8 cellular contexts compared by ENCODE assay signal in the genomic region with DNA sequence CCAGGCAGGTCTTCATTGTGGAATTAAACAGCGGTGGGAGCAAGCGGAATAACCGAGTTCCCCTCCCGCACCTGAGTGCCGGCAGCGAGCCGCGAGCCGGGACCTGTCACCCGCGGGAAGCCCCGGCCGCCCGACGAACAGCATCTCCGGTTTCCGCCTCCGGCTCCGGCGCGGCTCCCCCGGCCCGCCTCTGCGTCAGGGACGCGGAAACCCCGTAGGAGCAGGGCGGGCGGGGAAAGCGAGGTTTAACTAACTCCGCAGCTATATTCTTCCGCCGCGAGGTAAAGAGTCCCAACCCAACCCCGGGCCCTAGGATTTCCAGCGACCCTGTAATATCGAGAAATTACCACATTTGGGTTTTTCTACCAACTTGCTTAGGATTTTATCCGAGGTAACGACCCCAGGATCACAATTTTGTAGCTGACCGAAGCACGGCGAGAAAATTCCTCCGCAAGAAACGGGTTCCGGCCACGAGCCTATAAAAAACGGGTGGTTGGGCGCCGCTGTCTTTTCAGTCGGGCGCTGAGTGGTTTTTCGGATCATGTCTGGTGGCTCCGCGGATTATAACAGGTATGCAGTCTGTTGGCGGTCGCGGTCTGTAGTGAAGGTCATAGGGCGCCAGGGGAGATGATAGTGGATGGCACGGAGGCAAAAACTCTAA. TPM values are rescaled to one million over a fixed set of nuclear protein-coding genes. Genes with fewer than 3 reads are reported as not detected.
DNase-seq lines count a peak whose midpoint lies in the region; ATAC-seq, FAIRE-seq and TF ChIP-seq lines count a peak whose summit lies in the region.

A gene (plus strand): TSS at position 508 of the 661 bp plus-strand sequence. CDS start 34 bp downstream, at position 542.

- peak within 1 kb of the TSS; percentile 96 for H3K27ac Mint-ChIP-seq in dendritic cell treated with granulocyte-macrophage colony-stimulating factor and Interleukin-4, amounts not matched to agents 40 ng/mL and 50 ng/mL, for 4 days

- peak within 1 kb of the TSS; percentile 98 for H2AFZ ChIP-seq in HepG2 (ENCODE audit: low read length)

- no TSS peak for BruUV-seq in HepG2 (replicated peaks; lab: Mats Ljungman, UMichigan)

- H3K9ac ChIP-seq in HepG2 (ENCODE audit: insufficient read depth, low read depth, low read length): peak within 1 kb of the TSS; percentile 100

- in situ Hi-C loops in HepG2 (cut with HindIII; ENCODE audit: extremely low pct_ligation_motif_present, low pct_unique_long_range_greater_than_20kb): no loop called here

- CTCF ChIA-PET in HepG2 (lab: Yijun Ruan, JAX; ENCODE audit: low intra/inter-chr PET ratio, low total read pairs): no interaction called here

- peaks cover 48% of the 10 kb centered on the region for H4K20me1 ChIP-seq in HepG2 (ENCODE audit: insufficient read depth, low read length)

- peaks cover 3% of the 10 kb centered on the region for H3K27me3 Mint-ChIP-seq in dendritic cell treated with granulocyte-macrophage colony-stimulating factor and Interleukin-4, amounts not matched to agents 40 ng/mL and 50 ng/mL, for 4 days

- no peak; a peak in 1 of 4 replicates for TF ChIP-seq EP300 in HepG2 (IDR thresholded peaks at IDR 0.05; ENCODE audit: low read depth in 2 of 2, low read length in 2 of 2)
- TF ChIP-seq EP300 in HepG2 (CRISPR knock-in tag; IDR thresholded peaks at IDR 0.05; ENCODE audit: borderline replicate concordance): no peak

- no peak for FAIRE-seq in HepG2 (lab: Jason Lieb, UNC)

- peak; percentile 88 to 99 for TF ChIP-seq POLR2A in HepG2 (IDR thresholded peaks at IDR 0.05; ENCODE audit: insufficient read depth in 1 of 2, low read depth in 2 of 2, low read length in 2 of 2)

- POLR2A ChIA-PET in HepG2 (lab: Yijun Ruan, JAX): interaction anchor here (0.7 to 3.6 kb wide), 33 partner anchors 13 to 258 kb away, joined by 3 to 26 read pairs (median 5); a partner anchor contains a TSS

- peak within 1 kb of the TSS; percentile 86 for H3K4me3 Mint-ChIP-seq in dendritic cell treated with granulocyte-macrophage colony-stimulating factor and Interleukin-4, amounts not matched to agents 40 ng/mL and 50 ng/mL, for 4 days

- intact Hi-C loops in dendritic cell treated with granulocyte-macrophage colony-stimulating factor and Interleukin-4, amounts not matched to agents 40 ng/mL and 50 ng/mL, for 4 days (cut with micrococcal nuclease): loop anchor here (1.0 to 5.0 kb wide), 2 partner anchors 11 to 211 kb away; a partner anchor contains a TSS
- intact Hi-C loops in HepG2 (cut with micrococcal nuclease; ENCODE audit: unreplicated experiment): no loop called here

- peaks cover 35% of the 10 kb centered on the region for H3K79me2 ChIP-seq in HepG2 (ENCODE audit: insufficient read depth, low read length)

- peak within 1 kb of the TSS; percentile 91 to 98 (median 95) for H3K4me3 ChIP-seq in HepG2 (replicated peaks in 1 of 3; ENCODE audit: insufficient read depth in 1 of 3, low read depth in 2 of 3, low read length in 3 of 3)

- peaks cover 54% of the 10 kb centered on the region for H3K4me1 ChIP-seq in HepG2 (ENCODE audit: insufficient read depth, low read length)

- peaks cover 10 to 41% of the 10 kb centered on the region in 2 experiments for H3K36me3 ChIP-seq in HepG2 (replicated peaks in 1 of 2; ENCODE audit: control insufficient read depth in 1 of 2, insufficient read depth in 2 of 2, low read length in 2 of 2)

- ATAC-seq in GM19438 (IDR thresholded peaks at IDR 0.05; ENCODE audit: low read depth, unreplicated experiment) (peak; percentile 52), HepG2 (peak; percentile 78)

- H3K9me3 ChIP-seq in HepG2 (ENCODE audit: low read length): no peaks in the 10 kb centered on the region

- peak within 1 kb of the TSS; percentile 82 for H3K4me2 ChIP-seq in HepG2 (ENCODE audit: low read depth, low read length)

- no peak for TF ChIP-seq CTCF in HepG2 (CRISPR knock-in tag; IDR thresholded peaks at IDR 0.05)

- peaks cover 57% of the 10 kb centered on the region for H3K36me3 Mint-ChIP-seq in dendritic cell treated with granulocyte-macrophage colony-stimulating factor and Interleukin-4, amounts not matched to agents 40 ng/mL and 50 ng/mL, for 4 days (ENCODE audit: low read depth)

- DNase-seq in C1 segment of cervical spinal cord (lab: John Stamatoyannopoulos, UW): peak; percentile 66 to 96 (median 88)
- DNase-seq in HK-2 (ENCODE audit: unreplicated experiment): peak; percentile 88
- peak; percentile 95 for DNase-seq in NCI-H82 (lab: John Stamatoyannopoulos, UW)
- peak; percentile 88 to 91 for DNase-seq in activated CD4-positive, alpha-beta T cell treated with anti-CD3 and anti-CD28 coated beads, Interleukin-2, amount 50 U/mL, for 48 hours
- peak; percentile 78 for DNase-seq in HepG2 (ENCODE audit: low spot score)
- DNase-seq in stimulated activated CD4-positive, alpha-beta T cell treated with anti-CD3 and anti-CD28 coated beads, Interleukin-2, amount 100 ng/mL, for 4 hours (ENCODE audit: low read depth): peak; percentile 86

- no peaks in the 10 kb centered on the region for H3K9me3 Mint-ChIP-seq in dendritic cell treated with granulocyte-macrophage colony-stimulating factor and Interleukin-4, amounts not matched to agents 40 ng/mL and 50 ng/mL, for 4 days

- no peaks in the 10 kb centered on the region; a peak in 1 of 5 replicates for H3K27me3 ChIP-seq in HepG2 (ENCODE audit: control insufficient read depth in 1 of 2, insufficient read depth in 2 of 2, low read length in 2 of 2)

- H3K27ac ChIP-seq in HepG2 (ENCODE audit: extremely low read length, insufficient read depth, low read length): peak within 1 kb of the TSS; percentile 99

- peak; percentile 27; the same call in 1 of the 2 replicates for TF ChIP-seq RAD21 in HepG2 (CRISPR knock-in tag; IDR thresholded peaks at IDR 0.05)

- H3K4me1 Mint-ChIP-seq in dendritic cell treated with granulocyte-macrophage colony-stimulating factor and Interleukin-4, amounts not matched to agents 40 ng/mL and 50 ng/mL, for 4 days (ENCODE audit: low read depth): peaks cover 26% of the 10 kb centered on the region

- under 1% methylated on average over 29 of the region's 59 CpGs for WGBS in HepG2 (ENCODE audit: low lambda C conversion rate)

TF ChIP-seq in HepG2, 621 proteins besides CTCF, POLR2A, EP300 and RAD21 (continues in another document):
- TF ChIP-seq ZBTB20 (CRISPR knock-in tag; IDR thresholded peaks at IDR 0.05; ENCODE audit: borderline replicate concordance, low read depth): peak; percentile 43; the same call in 1 of the 2 replicates
- TF ChIP-seq ZNF260 (CRISPR knock-in tag; IDR thresholded peaks at IDR 0.05; ENCODE audit: borderline replicate concordance, low read depth): no peak
- TF ChIP-seq, protein P1, sequence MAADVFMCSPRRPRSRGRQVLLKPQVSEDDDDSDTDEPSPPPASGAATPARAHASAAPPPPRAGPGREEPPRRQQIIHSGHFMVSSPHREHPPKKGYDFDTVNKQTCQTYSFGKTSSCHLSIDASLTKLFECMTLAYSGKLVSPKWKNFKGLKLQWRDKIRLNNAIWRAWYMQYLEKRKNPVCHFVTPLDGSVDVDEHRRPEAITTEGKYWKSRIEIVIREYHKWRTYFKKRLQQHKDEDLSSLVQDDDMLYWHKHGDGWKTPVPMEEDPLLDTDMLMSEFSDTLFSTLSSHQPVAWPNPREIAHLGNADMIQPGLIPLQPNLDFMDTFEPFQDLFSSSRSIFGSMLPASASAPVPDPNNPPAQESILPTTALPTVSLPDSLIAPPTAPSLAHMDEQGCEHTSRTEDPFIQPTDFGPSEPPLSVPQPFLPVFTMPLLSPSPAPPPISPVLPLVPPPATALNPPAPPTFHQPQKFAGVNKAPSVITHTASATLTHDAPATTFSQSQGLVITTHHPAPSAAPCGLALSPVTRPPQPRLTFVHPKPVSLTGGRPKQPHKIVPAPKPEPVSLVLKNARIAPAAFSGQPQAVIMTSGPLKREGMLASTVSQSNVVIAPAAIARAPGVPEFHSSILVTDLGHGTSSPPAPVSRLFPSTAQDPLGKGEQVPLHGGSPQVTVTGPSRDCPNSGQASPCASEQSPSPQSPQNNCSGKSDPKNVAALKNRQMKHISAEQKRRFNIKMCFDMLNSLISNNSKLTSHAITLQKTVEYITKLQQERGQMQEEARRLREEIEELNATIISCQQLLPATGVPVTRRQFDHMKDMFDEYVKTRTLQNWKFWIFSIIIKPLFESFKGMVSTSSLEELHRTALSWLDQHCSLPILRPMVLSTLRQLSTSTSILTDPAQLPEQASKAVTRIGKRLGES (CRISPR knock-in tag; IDR thresholded peaks at IDR 0.05; ENCODE audit: borderline replicate concordance): peak; percentile 51; the same call in 1 of the 2 replicates
- TF ChIP-seq ZNF44 (CRISPR knock-in tag; IDR thresholded peaks at IDR 0.05): no peak

RNA-seq across cellular contexts. Expression of the gene that starts here (rescaled TPM):
- total RNA-seq in HepG2 (2016; rRNA removed; fragmentation: Illumina TruSeq; extraction: Trizol): 446 and 480 TPM in 2 replicates
- 146 and 165 TPM in 2 replicates for total RNA-seq in HepG2 (2016; cell fraction: cytosol; rRNA removed; fragmentation: Illumina TruSeq; extraction: Trizol; ENCODE audit: low read depth)
- 450 and 480 TPM in 2 replicates for total RNA-seq in HepG2 (2016; cell fraction: insoluble cytoplasmic fraction; rRNA removed; fragmentation: Illumina TruSeq; extraction: Trizol)
- total RNA-seq in HepG2 (2016; cell fraction: membrane; rRNA removed; fragmentation: Illumina TruSeq; extraction: Trizol): 286 and 327 TPM in 2 replicates
- total RNA-seq in HepG2 (2016; cell fraction: nucleus; rRNA removed; fragmentation: Illumina TruSeq; extraction: Trizol): 656 and 709 TPM in 2 replicates
- 475 and 596 TPM in 2 replicates for polyA plus RNA-seq in HepG2 (2011; rRNA removed)
- polyA plus RNA-seq in HepG2 (2011; cell fraction: cytosol; rRNA removed): 247 and 610 TPM in 2 replicates
- 443 and 672 TPM in 2 replicates for polyA plus RNA-seq in HepG2 (2011; cell fraction: nucleus; rRNA removed)
- polyA plus RNA-seq in HepG2 (2012): 536 and 611 TPM in 2 replicates
- polyA plus RNA-seq in HepG2 (2016; cell fraction: cytosol; fragmentation: Illumina TruSeq; extraction: Trizol; ENCODE audit: low read depth): 52.8 and 60.6 TPM in 2 replicates
- 340 and 366 TPM in 2 replicates for polyA plus RNA-seq in HepG2 (2016; cell fraction: insoluble cytoplasmic fraction; fragmentation: Illumina TruSeq; extraction: Trizol; ENCODE audit: low read depth)
- polyA plus RNA-seq in HepG2 (2016; cell fraction: membrane; fragmentation: Illumina TruSeq; extraction: Trizol; ENCODE audit: low read depth): 139 and 154 TPM in 2 replicates
- polyA plus RNA-seq in HepG2 (2016; cell fraction: nucleus; fragmentation: Illumina TruSeq; extraction: Trizol; ENCODE audit: insufficient read depth, low read depth): 727 and 748 TPM in 2 replicates
- polyA minus RNA-seq in HepG2 (2011; rRNA and poly(A)+ RNA removed; ENCODE audit: low replicate concordance): 191 and 270 TPM in 2 replicates
- 288 and 321 TPM in 2 replicates for polyA minus RNA-seq in HepG2 (2011; cell fraction: cytosol; rRNA and poly(A)+ RNA removed)
- 1,137 and 1,381 TPM in 2 replicates for polyA minus RNA-seq in HepG2 (2011; cell fraction: nucleus; rRNA and poly(A)+ RNA removed)

Comparison
In these comparisons a context has a peak if more than half of its experiments do, and no peak if none do; other contexts are left out.
1. Peak in every context shown above with its lines: DNase-seq, ATAC-seq, H3K4me3 ChIP-seq and H3K27ac ChIP-seq.